ENCODE assay signal across 13 cellular contexts in the genomic region with DNA sequence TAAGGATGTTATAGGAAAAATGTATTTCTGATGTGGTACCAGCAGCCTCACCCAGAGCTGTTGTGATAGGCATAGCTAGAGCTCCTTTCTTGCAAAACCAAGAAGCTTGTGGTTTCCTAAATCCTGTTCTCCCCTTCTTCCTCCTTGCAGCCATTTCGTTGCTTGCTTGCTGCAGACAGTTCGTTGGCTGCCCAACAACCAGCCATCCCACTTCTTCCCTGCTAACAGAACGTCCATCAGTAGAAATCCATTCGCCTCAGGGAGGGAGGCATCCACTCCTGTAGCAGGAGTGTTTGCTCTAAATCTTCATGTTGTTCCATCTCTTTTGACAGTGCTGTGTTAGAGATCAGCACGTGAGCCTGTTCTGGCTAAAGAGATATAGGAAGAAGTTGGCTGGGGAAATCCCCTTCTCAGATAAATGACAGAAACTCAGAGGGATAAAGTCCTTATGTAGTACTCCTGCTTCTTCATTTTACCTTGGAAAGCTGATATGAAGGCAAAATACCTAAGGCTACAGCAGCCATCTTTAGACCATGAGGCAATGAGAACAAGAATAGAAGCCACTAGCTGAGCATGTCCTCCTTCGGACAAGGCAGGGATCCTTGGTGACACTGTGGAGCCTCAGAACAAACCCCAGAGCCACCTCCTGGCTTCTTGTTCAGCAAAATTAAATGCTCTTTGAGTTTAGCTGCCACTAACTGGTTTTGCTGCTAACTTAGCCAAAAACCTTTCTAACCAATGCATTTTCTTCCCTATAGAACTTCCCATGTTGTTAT.
A peak's percentile ranks its signal among the peaks of the same experiment; 100 is the strongest.
DNase-seq lines count a peak whose midpoint lies in the region; ATAC-seq, FAIRE-seq and TF ChIP-seq lines count a peak whose summit lies in the region.
"Had no signal": no experiment of that assay in that cellular context is flagged by ENCODE, and none has a peak within 500 bp of the region (broad histone marks: within the 10 kb centered on the region; RNA-seq: fewer than 3 reads in every experiment).

No MANE protein-coding gene starts in this region.

- H3K9ac ChIP-seq in neural progenitor cell: no peak overlapping the region

- no peaks in the 10 kb centered on the region for H3K9me3 ChIP-seq in neural progenitor cell (ENCODE audit: low read depth)
- H3K9me3 ChIP-seq: ascending aorta, sigmoid colon had no signal

- no peaks in the 10 kb centered on the region for H3K4me1 Mint-ChIP-seq in neural progenitor cell

- no peaks in the 10 kb centered on the region for H3K79me2 ChIP-seq in neural progenitor cell (ENCODE audit: low read depth)

- TF ChIP-seq CTCF in bronchial epithelial cell (IDR thresholded peaks at IDR 0.05; ENCODE audit: insufficient read depth, low read length, severe bottlenecking) (no peak), neural progenitor cell (IDR thresholded peaks at IDR 0.05) (no peak)

- no peaks in the 10 kb centered on the region for H3K4me1 ChIP-seq in neural progenitor cell
- H3K4me1 ChIP-seq: sigmoid colon had no signal

- H3K4me3 ChIP-seq in bronchial epithelial cell (ENCODE audit: low read depth, low read length) (no peak overlapping the region), neural progenitor cell (no peak overlapping the region)
- H3K4me3 ChIP-seq: ascending aorta, sigmoid colon had no signal

- peak overlapping the region; percentile 89 for H2AFZ ChIP-seq in neural progenitor cell (replicated peaks)

- H4K20me1 ChIP-seq in neural progenitor cell (ENCODE audit: low read depth): no peaks in the 10 kb centered on the region

- no peak overlapping the region for H3K4me2 ChIP-seq in neural progenitor cell

- FAIRE-seq in bronchial epithelial cell (lab: Jason Lieb, UNC): peak; percentile 62

- H3K4me3 Mint-ChIP-seq in neural progenitor cell: no peak overlapping the region

- no peak overlapping the region for H3K27ac Mint-ChIP-seq in neural progenitor cell

- ATAC-seq in HG03280 (IDR thresholded peaks at IDR 0.05; ENCODE audit: unreplicated experiment): no peak
- ATAC-seq in GM18502 (IDR thresholded peaks at IDR 0.05; ENCODE audit: poor library complexity, unreplicated experiment): no peak
- no peak for ATAC-seq in HG02973 (IDR thresholded peaks at IDR 0.05; ENCODE audit: unreplicated experiment)

- H3K36me3 ChIP-seq in bronchial epithelial cell (ENCODE audit: control insufficient read depth, insufficient read depth, low read length): no peaks in the 10 kb centered on the region
- H3K36me3 ChIP-seq in neural progenitor cell: no peaks in the 10 kb centered on the region
- H3K36me3 ChIP-seq: ascending aorta, sigmoid colon had no signal

- H3K27me3 ChIP-seq in bronchial epithelial cell (ENCODE audit: control insufficient read depth, insufficient read depth, low read length): no peaks in the 10 kb centered on the region
- no peaks in the 10 kb centered on the region for H3K27me3 ChIP-seq in neural progenitor cell
- H3K27me3 ChIP-seq: ascending aorta, sigmoid colon had no signal

- no peaks in the 10 kb centered on the region for H3F3A ChIP-seq in neural progenitor cell (ENCODE audit: low read depth)

- DNase-seq in DMS53 (lab: John Stamatoyannopoulos, UW): peak; percentile 35
- peak; percentile 5 for DNase-seq in M059J (ENCODE audit: low read depth)
- DNase-seq in bronchial epithelial cell (ENCODE audit: low read depth): no peak
- no peak for DNase-seq in neural progenitor cell (ENCODE audit: low spot score)
- DNase-seq in NCI-H1694 (lab: John Stamatoyannopoulos, UW): no peak
- DNase-seq: effector memory CD4-positive, alpha-beta T cell; MM.1S; NCI-H82; sigmoid colon had no signal

- H3K36me3 Mint-ChIP-seq in neural progenitor cell: no peaks in the 10 kb centered on the region

- no peak overlapping the region for H3K27ac ChIP-seq in neural progenitor cell
- H3K27ac ChIP-seq: ascending aorta had no signal

- no peaks in the 10 kb centered on the region for H3K9me3 Mint-ChIP-seq in neural progenitor cell

- H3K27me3 Mint-ChIP-seq in neural progenitor cell (ENCODE audit: insufficient read depth, low read depth): peaks cover 2% of the 10 kb centered on the region

Comparison
In these comparisons a context has a peak if more than half of its experiments do, and no peak if none do; other contexts are left out.
1. DNase-seq: peak in DMS53 (single experiment) and M059J (single experiment); none in bronchial epithelial cell (single experiment), neural progenitor cell (single experiment) and NCI-H1694 (single experiment).